Comparison of ENCODE assay signal across 17 cellular contexts in genomic region chr18:63297678-63298392, GRCh38. TPM values are rescaled to one million over a fixed set of nuclear protein-coding genes. Genes with fewer than 3 reads are reported as not detected.
DNase-seq lines count a peak whose midpoint lies in the region; ATAC-seq, FAIRE-seq and TF ChIP-seq lines count a peak whose summit lies in the region.
"Had no signal": no experiment of that assay in that cellular context is flagged by ENCODE, and none has a peak within 500 bp of the region (broad histone marks: within the 10 kb centered on the region; RNA-seq: fewer than 3 reads in every experiment).

No MANE protein-coding gene starts in this region.

- H3K4me1 Mint-ChIP-seq in astrocyte (ENCODE audit: low read depth, unreplicated experiment), result peaks cover 26% of the 10 kb centered on the region
- peaks cover 58 to 81% (median 65%) of the 10 kb centered on the region in 7 donors for H3K4me1 Mint-ChIP-seq in naive thymus-derived CD4-positive, alpha-beta T cell

- H3K4me3 ChIP-seq in right atrium auricular region (no peak overlapping the region), left ventricle myocardium inferior (no peak overlapping the region), astrocyte (ENCODE audit: insufficient read depth, low read depth, low read length) (no peak overlapping the region), upper lobe of right lung (no peak overlapping the region)
- no peak overlapping the region for H3K4me3 ChIP-seq in naive thymus-derived CD4-positive, alpha-beta T cell (ENCODE audit: low read length)
- H3K4me3 ChIP-seq: K562, lung, vagina had no signal

- H3K27ac Mint-ChIP-seq in astrocyte (ENCODE audit: unreplicated experiment), result no peak overlapping the region
- peak overlapping the region in 6 of 9 donors; percentile 15 to 95 (median 91) for H3K27ac Mint-ChIP-seq in naive thymus-derived CD4-positive, alpha-beta T cell
- H3K27ac Mint-ChIP-seq: dendritic cell treated with granulocyte-macrophage colony-stimulating factor and Interleukin-4, amounts not matched to agents 40 ng/mL and 50 ng/mL, for 4 days had no signal

- H3K9me3 ChIP-seq in right atrium auricular region (no peaks in the 10 kb centered on the region), left ventricle myocardium inferior (replicated peaks) (no peaks in the 10 kb centered on the region), astrocyte (ENCODE audit: insufficient read depth, low read depth, low read length) (no peaks in the 10 kb centered on the region), upper lobe of right lung (no peaks in the 10 kb centered on the region)
- no peaks in the 10 kb centered on the region for H3K9me3 ChIP-seq in naive thymus-derived CD4-positive, alpha-beta T cell (ENCODE audit: control insufficient read depth in 2 of 3, low read length in 3 of 3)
- H3K9me3 ChIP-seq: vagina had no signal

- no peaks in the 10 kb centered on the region for H3K36me3 Mint-ChIP-seq in astrocyte (ENCODE audit: low read depth, unreplicated experiment)
- H3K36me3 Mint-ChIP-seq in naive thymus-derived CD4-positive, alpha-beta T cell, result peaks cover 13 to 68% (median 46%) of the 10 kb centered on the region in 5 donors

- H3K27me3 ChIP-seq in right atrium auricular region, result no peaks in the 10 kb centered on the region
- H3K27me3 ChIP-seq in left ventricle myocardium inferior (ENCODE audit: low read depth), result no peaks in the 10 kb centered on the region
- no peaks in the 10 kb centered on the region for H3K27me3 ChIP-seq in astrocyte (ENCODE audit: insufficient read depth, low read length)
- H3K27me3 ChIP-seq in naive thymus-derived CD4-positive, alpha-beta T cell (ENCODE audit: control insufficient read depth in 2 of 2, insufficient read depth in 2 of 2, low read length in 2 of 2), result no peaks in the 10 kb centered on the region
- no peaks in the 10 kb centered on the region for H3K27me3 ChIP-seq in upper lobe of right lung
- H3K27me3 ChIP-seq: vagina had no signal

- no peaks in the 10 kb centered on the region for H3K36me3 ChIP-seq in right atrium auricular region
- H3K36me3 ChIP-seq in left ventricle myocardium inferior, result no peaks in the 10 kb centered on the region
- no peaks in the 10 kb centered on the region for H3K36me3 ChIP-seq in astrocyte (ENCODE audit: insufficient read depth, low read length)
- peaks cover 5 to 26% (median 5%) of the 10 kb centered on the region in 3 experiments for H3K36me3 ChIP-seq in naive thymus-derived CD4-positive, alpha-beta T cell (ENCODE audit: control insufficient read depth in 2 of 3, insufficient read depth in 3 of 3, low read length in 3 of 3)
- H3K36me3 ChIP-seq in upper lobe of right lung, result no peaks in the 10 kb centered on the region
- H3K36me3 ChIP-seq: vagina had no signal

- H3K4me2 ChIP-seq in astrocyte (ENCODE audit: low read length), result peak overlapping the region; percentile 20

- ATAC-seq in naive thymus-derived CD4-positive, alpha-beta T cell, result no peak
- ATAC-seq in upper lobe of right lung (peak; percentile 41), HG03280 (IDR thresholded peaks at IDR 0.05; ENCODE audit: unreplicated experiment) (no peak), GM21390 (IDR thresholded peaks at IDR 0.05; ENCODE audit: unreplicated experiment) (no peak), HG03196 (IDR thresholded peaks at IDR 0.05; ENCODE audit: unreplicated experiment) (no peak)
- ATAC-seq: K562, Panc1 had no signal

- H3K79me2 ChIP-seq in astrocyte (ENCODE audit: insufficient read depth, low read length), result no peaks in the 10 kb centered on the region

- no peaks in the 10 kb centered on the region for H4K20me1 ChIP-seq in astrocyte (ENCODE audit: insufficient read depth, low read length)

- no peaks in the 10 kb centered on the region for H3K9me3 Mint-ChIP-seq in astrocyte (ENCODE audit: unreplicated experiment)
- H3K9me3 Mint-ChIP-seq in naive thymus-derived CD4-positive, alpha-beta T cell, result peaks cover 0 to 2% (median 0%) of the 10 kb centered on the region in 11 donors
- H3K9me3 Mint-ChIP-seq: dendritic cell treated with granulocyte-macrophage colony-stimulating factor and Interleukin-4, amounts not matched to agents 40 ng/mL and 50 ng/mL, for 4 days had no signal

- DNase-seq in right atrium auricular region (ENCODE audit: low spot score) (peak; percentile 32), left ventricle myocardium inferior (no peak), astrocyte (ENCODE audit: low read depth) (peak; percentile 7), upper lobe of right lung (no peak)
- no peak for DNase-seq in naive thymus-derived CD4-positive, alpha-beta T cell
- DNase-seq: NCI-H146, NCI-H524, SW 1271 had no signal

- H3K4me1 ChIP-seq in right atrium auricular region, result peaks cover 0 to 9% of the 10 kb centered on the region in 2 donors
- H3K4me1 ChIP-seq in left ventricle myocardium inferior, result peaks cover 31% of the 10 kb centered on the region
- peaks cover 8% of the 10 kb centered on the region for H3K4me1 ChIP-seq in astrocyte (ENCODE audit: insufficient read depth, low read length)
- peaks cover 47 to 58% of the 10 kb centered on the region in 2 donors for H3K4me1 ChIP-seq in naive thymus-derived CD4-positive, alpha-beta T cell (ENCODE audit: control insufficient read depth in 2 of 2, insufficient read depth in 2 of 2, low read length in 2 of 2)
- H3K4me1 ChIP-seq in upper lobe of right lung, result peaks cover 16% of the 10 kb centered on the region

- H3K27me3 Mint-ChIP-seq in astrocyte (ENCODE audit: low read depth, unreplicated experiment), result no peaks in the 10 kb centered on the region
- H3K27me3 Mint-ChIP-seq in naive thymus-derived CD4-positive, alpha-beta T cell, result no peaks in the 10 kb centered on the region
- H3K27me3 Mint-ChIP-seq: dendritic cell treated with granulocyte-macrophage colony-stimulating factor and Interleukin-4, amounts not matched to agents 40 ng/mL and 50 ng/mL, for 4 days had no signal

- CTCF ChIA-PET in naive thymus-derived CD4-positive, alpha-beta T cell (lab: Charles Lee), result interaction anchor here (0.7 to 2.7 kb wide), 6 partner anchors 9 to 73 kb away, joined by 3 to 18 read pairs (median 3); no protein-coding TSS in a partner anchor

- intact Hi-C loops in left ventricle myocardium inferior (cut with micrococcal nuclease) (no loop called here), upper lobe of right lung (cut with DNase I) (no loop called here)
- intact Hi-C loops in naive thymus-derived CD4-positive, alpha-beta T cell (cut with micrococcal nuclease), result no loop called here

- no peak overlapping the region for H3K4me3 Mint-ChIP-seq in astrocyte (ENCODE audit: unreplicated experiment)
- peak overlapping the region in 2 of 10 donors; percentile 39 to 67 for H3K4me3 Mint-ChIP-seq in naive thymus-derived CD4-positive, alpha-beta T cell
- H3K4me3 Mint-ChIP-seq: dendritic cell treated with granulocyte-macrophage colony-stimulating factor and Interleukin-4, amounts not matched to agents 40 ng/mL and 50 ng/mL, for 4 days had no signal

- no peak overlapping the region for H3K9ac ChIP-seq in astrocyte (ENCODE audit: low read length)

- TF ChIP-seq CTCF in right atrium auricular region (IDR thresholded peaks at IDR 0.05), result no peak
- TF ChIP-seq CTCF in left ventricle myocardium inferior (IDR thresholded peaks at IDR 0.05; ENCODE audit: borderline replicate concordance), result no peak
- no peak for TF ChIP-seq CTCF in astrocyte (IDR thresholded peaks at IDR 0.05; ENCODE audit: insufficient read depth, low read depth, low read length)
- TF ChIP-seq CTCF in upper lobe of right lung (IDR thresholded peaks at IDR 0.05), result no peak

- no peak for FAIRE-seq in astrocyte (lab: Jason Lieb, UNC)
- FAIRE-seq: GM12891, K562 had no signal

- peak overlapping the region; percentile 5 for H2AFZ ChIP-seq in astrocyte (ENCODE audit: low read depth, low read length)

- H3K27ac ChIP-seq in right atrium auricular region (no peak overlapping the region), left ventricle myocardium inferior (replicated peaks) (no peak overlapping the region), astrocyte (ENCODE audit: low read depth, low read length) (no peak overlapping the region), upper lobe of right lung (no peak overlapping the region)
- H3K27ac ChIP-seq in naive thymus-derived CD4-positive, alpha-beta T cell (ENCODE audit: low read depth, low read length), result peak overlapping the region; percentile 32
- H3K27ac ChIP-seq: vagina had no signal

- POLR2A ChIA-PET in naive thymus-derived CD4-positive, alpha-beta T cell (lab: Charles Lee), result interaction anchor here (0.8 to 6.0 kb wide), 16 partner anchors 9 to 166 kb away, joined by 3 to 44 read pairs (median 5); partner anchors contain the start of gene BCL2

RNA-seq across cellular contexts. Expression of gene BCL2, which starts 21.7 kb away (rescaled TPM):
- total RNA-seq in right atrium auricular region, result 1 to 10 TPM; 6.5 to 8.0 TPM
- total RNA-seq in left ventricle myocardium inferior, result 7.3 TPM
- total RNA-seq in astrocyte, result 1.0 and 1.7 TPM in 2 replicates
- 100 to 1,000 TPM in 3 of 5 experiments, 10 to 100 TPM in 2; 38.3 to 154 (median 126) TPM for total RNA-seq in naive thymus-derived CD4-positive, alpha-beta T cell
- polyA plus RNA-seq in naive thymus-derived CD4-positive, alpha-beta T cell, result 10 to 100 TPM; 32.7 to 39.6 TPM
- total RNA-seq in upper lobe of right lung, result 17.3 TPM

Comparison
In these comparisons a context has a peak if more than half of its experiments do, and no peak if none do; other contexts are left out.
1. DNase-seq: peak in right atrium auricular region (single experiment) and astrocyte (single experiment); none in left ventricle myocardium inferior (single experiment), naive thymus-derived CD4-positive, alpha-beta T cell (0 of 9) and upper lobe of right lung (single experiment).